ENCODE assay signal across 18 cellular contexts in the genomic region with DNA sequence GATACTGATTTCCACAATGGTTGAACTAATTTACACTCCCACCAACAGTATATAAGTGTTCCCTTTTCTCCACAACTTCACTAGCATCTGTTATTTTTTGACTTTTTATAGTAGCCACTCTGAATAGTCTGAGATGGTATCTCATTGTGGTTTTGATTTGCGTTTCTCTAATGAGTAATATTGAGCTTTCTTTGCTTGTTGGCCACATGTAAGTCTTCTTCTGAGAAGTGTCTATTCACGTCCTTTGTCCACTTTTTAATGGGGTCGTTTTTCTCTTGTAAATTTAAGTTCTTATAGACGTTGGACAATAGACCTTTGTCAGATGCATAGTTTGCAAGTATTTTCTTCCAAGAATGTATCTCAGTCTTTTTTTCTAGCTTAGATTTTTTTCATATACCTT. TPM values are rescaled to one million over a fixed set of nuclear protein-coding genes. Genes with fewer than 3 reads are reported as not detected.
DNase-seq lines count a peak whose midpoint lies in the region; ATAC-seq and TF ChIP-seq lines count a peak whose summit lies in the region.
"Had no signal": no experiment of that assay in that cellular context is flagged by ENCODE, and none has a peak within 500 bp of the region (broad histone marks: within the 10 kb centered on the region; RNA-seq: fewer than 3 reads in every experiment).

No MANE protein-coding gene starts in this region.

- TF ChIP-seq CTCF in SK-N-SH (IDR thresholded peaks at IDR 0.05) (no peak), ascending aorta (IDR thresholded peaks at IDR 0.05) (no peak)

- H3K9ac ChIP-seq in SK-N-SH, result no peak overlapping the region

- H3K4me2 ChIP-seq in SK-N-SH, result peak overlapping the region; percentile 26; the same call in 1 of the 2 replicates

- peak overlapping the region; percentile 31 for H3K27ac Mint-ChIP-seq in memory B cell
- H3K27ac Mint-ChIP-seq: CD4-positive, alpha-beta T cell had no signal

- no peak overlapping the region for H2AFZ ChIP-seq in SK-N-SH (ENCODE audit: low read depth)

- H3K36me3 ChIP-seq in SK-N-SH (replicated peaks in 1 of 2; ENCODE audit: control insufficient read depth in 1 of 2, insufficient read depth in 2 of 2, low read length in 1 of 2), result peaks cover 0 to 6% of the 10 kb centered on the region in 2 experiments
- H3K36me3 ChIP-seq in ascending aorta, result no peaks in the 10 kb centered on the region
- H3K36me3 ChIP-seq: gastrocnemius medialis, thoracic aorta had no signal

- H3K27me3 Mint-ChIP-seq in memory B cell, result no peaks in the 10 kb centered on the region
- H3K27me3 Mint-ChIP-seq: CD4-positive, alpha-beta T cell had no signal

- H3K27me3 ChIP-seq in SK-N-SH (ENCODE audit: insufficient read depth) (no peaks in the 10 kb centered on the region), ascending aorta (no peaks in the 10 kb centered on the region)
- H3K27me3 ChIP-seq: gastrocnemius medialis had no signal

- peaks cover 2 to 4% of the 10 kb centered on the region in 2 experiments; a peak in 2 of 4 replicates for H3K4me1 ChIP-seq in SK-N-SH (ENCODE audit: control insufficient read depth in 1 of 2, insufficient read depth in 2 of 2, low read depth in 1 of 2, low read length in 1 of 2)
- H3K4me1 ChIP-seq in ascending aorta, result no peaks in the 10 kb centered on the region

- POLR2A ChIA-PET in SK-N-SH (lab: Yijun Ruan, JAX), result no interaction called here

- H3K9me3 ChIP-seq in SK-N-SH (no peaks in the 10 kb centered on the region), ascending aorta (no peaks in the 10 kb centered on the region)
- H3K9me3 ChIP-seq: gastrocnemius medialis, thoracic aorta had no signal

- H3K4me3 ChIP-seq in SK-N-SH (ENCODE audit: low read depth in 2 of 2, low read length in 1 of 2) (no peak overlapping the region), ascending aorta (no peak overlapping the region)
- H3K4me3 ChIP-seq: gastrocnemius medialis, thoracic aorta had no signal

- no peak for ATAC-seq in SK-N-SH treated with all-trans-retinoic acid at 6 μM for 48 hours
- peak; percentile 55 for ATAC-seq in GM21529 (IDR thresholded peaks at IDR 0.05; ENCODE audit: unreplicated experiment)
- ATAC-seq in HG03342 (IDR thresholded peaks at IDR 0.05; ENCODE audit: unreplicated experiment), result peak; percentile 56
- ATAC-seq in memory B cell (ENCODE audit: low read depth), result no peak
- ATAC-seq: gastrocnemius medialis, Right ventricle myocardium inferior had no signal

- H3F3A ChIP-seq in SK-N-SH (replicated peaks; ENCODE audit: insufficient read depth), result peaks cover 5% of the 10 kb centered on the region

- CTCF ChIA-PET in SK-N-SH (lab: Yijun Ruan, JAX), result interaction anchor here (1.0 to 2.8 kb wide), 2 partner anchors 26 to 40 kb away, joined by 5 to 14 read pairs; no protein-coding TSS in a partner anchor

- no peak for TF ChIP-seq EP300 in SK-N-SH (IDR thresholded peaks at IDR 0.05; ENCODE audit: borderline replicate concordance in 1 of 2, low read depth in 1 of 2, low read length in 1 of 2)

- peaks cover 46% of the 10 kb centered on the region for H4K20me1 ChIP-seq in SK-N-SH (ENCODE audit: insufficient read depth)

- no peaks in the 10 kb centered on the region for H3K9me3 Mint-ChIP-seq in memory B cell
- H3K9me3 Mint-ChIP-seq: CD4-positive, alpha-beta T cell had no signal

- no peak overlapping the region for H3K4me3 Mint-ChIP-seq in memory B cell
- H3K4me3 Mint-ChIP-seq: CD4-positive, alpha-beta T cell had no signal

- H3K36me3 Mint-ChIP-seq in memory B cell, result peaks cover 21% of the 10 kb centered on the region

- no peaks in the 10 kb centered on the region for H3K9me2 ChIP-seq in SK-N-SH

- TF ChIP-seq RAD21 in SK-N-SH (IDR thresholded peaks at IDR 0.05; ENCODE audit: low read length), result no peak

- H3K79me2 ChIP-seq in SK-N-SH (ENCODE audit: insufficient read depth), result peaks cover 98% of the 10 kb centered on the region

- intact Hi-C loops in ascending aorta (cut with DNase I), result no loop called here

- WGBS in SK-N-SH (ENCODE audit: low lambda C conversion rate), result 63% methylated on average over 4 of the region's 4 CpGs

- H3K4me1 Mint-ChIP-seq in memory B cell, result peaks cover 49% of the 10 kb centered on the region

- DNase-seq in SK-N-SH (no peak), memory B cell (ENCODE audit: low spot score in 2 of 2) (no peak), NCI-H526 treated with DMSO at 0.1 percent for 48 hours (lab: John Stamatoyannopoulos, UW) (no peak), ascending aorta (ENCODE audit: low spot score in 2 of 2) (no peak), NCI-H2171 (lab: John Stamatoyannopoulos, UW) (no peak)
- DNase-seq: activated CD4-positive, alpha-beta T cell treated with anti-CD3 and anti-CD28 coated beads, Interleukin-2, amount 50 U/mL, for 48 hours; CD4-positive, alpha-beta T cell; gastrocnemius medialis; islet precursor cell; KG1; NCI-H1694; NCI-H748 treated with DMSO at 0.1 percent for 48 hours had no signal

- H3K27ac ChIP-seq in SK-N-SH (ENCODE audit: low read depth in 2 of 2, low read length in 1 of 2), result no peak overlapping the region
- H3K27ac ChIP-seq in ascending aorta, result no peak overlapping the region
- H3K27ac ChIP-seq: 22Rv1, gastrocnemius medialis, thoracic aorta had no signal

TF ChIP-seq in SK-N-SH, 30 proteins besides CTCF, POLR2A, EP300 and RAD21 (continues in another document):
- TF ChIP-seq TCF12 (IDR thresholded peaks at IDR 0.05), result no peak
- no peak for TF ChIP-seq JUND (IDR thresholded peaks at IDR 0.05)
- TF ChIP-seq REST (IDR thresholded peaks at IDR 0.05; ENCODE audit: low read depth, low read length), result no peak
- TF ChIP-seq RXRA (IDR thresholded peaks at IDR 0.05; ENCODE audit: borderline replicate concordance, low read depth), result no peak
- TF ChIP-seq NFIC (IDR thresholded peaks at IDR 0.05; ENCODE audit: borderline replicate concordance), result no peak
- no peak for TF ChIP-seq MEF2A (IDR thresholded peaks at IDR 0.05; ENCODE audit: borderline replicate concordance, low read depth)
- no peak for TF ChIP-seq GABPA (IDR thresholded peaks at IDR 0.05; ENCODE audit: low read depth)

TF ChIP-seq in SK-N-SH treated with all-trans-retinoic acid at 6 μM for 48 hours, 23 proteins besides CTCF, POLR2A, EP300 and RAD21:
- no peak for TF ChIP-seq ARNTL (CRISPR knock-in tag; IDR thresholded peaks at IDR 0.05; ENCODE audit: borderline replicate concordance, low read depth)
- no peak for TF ChIP-seq ZNF8 (CRISPR knock-in tag; IDR thresholded peaks at IDR 0.05)
- TF ChIP-seq ISL1 (CRISPR knock-in tag; IDR thresholded peaks at IDR 0.05), result no peak

RNA-seq across cellular contexts. Expression of gene FBXW7, which starts 10.0 kb away (rescaled TPM):
- polyA plus RNA-seq in SK-N-SH (2012; rRNA removed), result 7.7 and 11.4 TPM in 2 replicates
- polyA plus RNA-seq in SK-N-SH (2012; cell fraction: cytosol; rRNA removed), result 8.5 and 11.5 TPM in 2 replicates
- 11.7 and 34.5 TPM in 2 replicates for polyA plus RNA-seq in SK-N-SH (2012; cell fraction: nucleus; rRNA removed)
- 128 TPM for total RNA-seq in ascending aorta

Comparison
In these comparisons a context has a peak if more than half of its experiments do, and no peak if none do; other contexts are left out.
1. ATAC-seq: peak in GM21529 (single experiment) and HG03342 (single experiment); none in SK-N-SH treated with all-trans-retinoic acid at 6 μM for 48 hours (single experiment) and memory B cell (single experiment).